Comparison of ENCODE assay signal across 1 cellular context in genomic region chr12:119804011-119804641, GRCh38.
TF ChIP-seq lines count a peak whose summit lies in the region.

No MANE protein-coding gene starts in this region.

TF ChIP-seq in K562, 482 proteins besides CTCF, POLR2A, EP300 and RAD21 (continued from another document and continues in another):
- TF ChIP-seq ZNF318 (IDR thresholded peaks at IDR 0.05; ENCODE audit: borderline replicate concordance in 1 of 2, low read depth in 1 of 2): no peak
- no peak for TF ChIP-seq E2F3 (CRISPR knock-in tag; IDR thresholded peaks at IDR 0.05)
- no peak for TF ChIP-seq DLX4 (CRISPR knock-in tag; IDR thresholded peaks at IDR 0.05)
- TF ChIP-seq RNF219 (CRISPR knock-in tag; IDR thresholded peaks at IDR 0.05): no peak
- TF ChIP-seq TFAP4 (CRISPR knock-in tag; IDR thresholded peaks at IDR 0.05; ENCODE audit: borderline replicate concordance): 0 out of 2 replicates have a peak, but pooled peaks have one; percentile 30
- no peak for TF ChIP-seq TOE1 (IDR thresholded peaks at IDR 0.05; ENCODE audit: borderline replicate concordance)
- no peak for TF ChIP-seq TOE1 (CRISPR knock-in tag; IDR thresholded peaks at IDR 0.05; ENCODE audit: borderline replicate concordance, low read depth)
- TF ChIP-seq ZNF24 (IDR thresholded peaks at IDR 0.05): no peak
- TF ChIP-seq ZBTB33 (CRISPR knock-in tag; IDR thresholded peaks at IDR 0.05): peak; percentile 85
- TF ChIP-seq ETV6 (IDR thresholded peaks at IDR 0.05; ENCODE audit: borderline replicate concordance in 1 of 2, low read depth in 2 of 2, low read length in 1 of 2): no peak
- no peak for TF ChIP-seq ETV6 (CRISPR knock-in tag; IDR thresholded peaks at IDR 0.05; ENCODE audit: borderline replicate concordance)
- no peak for TF ChIP-seq BCLAF1 (IDR thresholded peaks at IDR 0.05; ENCODE audit: borderline replicate concordance in 1 of 2, control insufficient read depth in 1 of 2, low read depth in 2 of 2, low read length in 1 of 2)
- TF ChIP-seq PPARD (CRISPR knock-in tag; IDR thresholded peaks at IDR 0.05): no peak
- no peak for TF ChIP-seq TAF7 (tag; IDR thresholded peaks at IDR 0.05)
- TF ChIP-seq TRIM28 (IDR thresholded peaks at IDR 0.05): no peak
- TF ChIP-seq ZNF655 (CRISPR knock-in tag; IDR thresholded peaks at IDR 0.05): no peak
- peak; percentile 82 for TF ChIP-seq JUND (IDR thresholded peaks at IDR 0.05; ENCODE audit: borderline replicate concordance, low read depth, low read length)
- peak; percentile 75; the same call in 1 of the 3 replicates for TF ChIP-seq JUND (tag; IDR thresholded peaks at IDR 0.05; ENCODE audit: borderline replicate concordance, low read depth, low read length)
- TF ChIP-seq PHB (CRISPR knock-in tag; IDR thresholded peaks at IDR 0.05): no peak
- TF ChIP-seq FOSL1 (tag; conservative IDR thresholded peaks at IDR 0.05): peak; percentile 88
- TF ChIP-seq SAFB (IDR thresholded peaks at IDR 0.05; ENCODE audit: borderline replicate concordance, low read depth, low read length): no peak
- TF ChIP-seq ESRRA (IDR thresholded peaks at IDR 0.05; ENCODE audit: borderline replicate concordance, low read depth): no peak
- TF ChIP-seq BRF1 (IDR thresholded peaks at IDR 0.05; ENCODE audit: borderline replicate concordance, extremely low read depth, insufficient read length): no peak
- TF ChIP-seq ZNF449 (CRISPR knock-in tag; IDR thresholded peaks at IDR 0.05): no peak
- TF ChIP-seq THRA (IDR thresholded peaks at IDR 0.05): no peak
- no peak for TF ChIP-seq ZNF146 (CRISPR knock-in tag; IDR thresholded peaks at IDR 0.05; ENCODE audit: unreplicated experiment)
- peak; percentile 74; the same call in 1 of the 2 replicates for TF ChIP-seq JUN (IDR thresholded peaks at IDR 0.05; ENCODE audit: borderline replicate concordance, low read depth, low read length)
- TF ChIP-seq JUN (CRISPR knock-in tag; IDR thresholded peaks at IDR 0.05; ENCODE audit: borderline replicate concordance): no peak
- TF ChIP-seq GATAD2A (IDR thresholded peaks at IDR 0.05): no peak
- no peak for TF ChIP-seq CCAR2 (IDR thresholded peaks at IDR 0.05; ENCODE audit: low read depth, low read length)
- no peak for TF ChIP-seq PCBP2 (IDR thresholded peaks at IDR 0.05; ENCODE audit: low read depth, low read length, poor library complexity, severe bottlenecking)
- no peak for TF ChIP-seq ETS2 (tag; IDR thresholded peaks at IDR 0.05; ENCODE audit: borderline replicate concordance, poor library complexity, severe bottlenecking)
- TF ChIP-seq HSF4 (CRISPR knock-in tag; IDR thresholded peaks at IDR 0.05; ENCODE audit: borderline replicate concordance): no peak
- TF ChIP-seq SRF (CRISPR knock-in tag; IDR thresholded peaks at IDR 0.05): no peak
- TF ChIP-seq KAT7 (CRISPR knock-in tag; IDR thresholded peaks at IDR 0.05; ENCODE audit: borderline replicate concordance): no peak
